Comparison of ENCODE assay signal across 15 cellular contexts in genomic region chr9:81560851-81561732, GRCh38.
DNase-seq lines count a peak whose midpoint lies in the region; ATAC-seq and TF ChIP-seq lines count a peak whose summit lies in the region.
"Had no signal": no experiment of that assay in that cellular context is flagged by ENCODE, and none has a peak within 500 bp of the region (broad histone marks: within the 10 kb centered on the region; RNA-seq: fewer than 3 reads in every experiment).

No MANE protein-coding gene starts in this region.

- H3K23ac ChIP-seq in mesenchymal stem cell (ENCODE audit: low read length in 2 of 2) = no peak overlapping the region

- H4K91ac ChIP-seq in mesenchymal stem cell (ENCODE audit: low read length) = no peak overlapping the region

- H4K20me1 ChIP-seq in OCI-LY3 (ENCODE audit: insufficient read depth, low read length) = no peaks in the 10 kb centered on the region

- H3K18ac ChIP-seq in mesenchymal stem cell (ENCODE audit: low read depth in 1 of 2, low read length in 2 of 2) = no peak overlapping the region

- H3K4me2 ChIP-seq in OCI-LY3 (ENCODE audit: low read length) (peak overlapping the region; percentile 29), mesenchymal stem cell (ENCODE audit: low read length, poor library complexity, severe bottlenecking) (no peak overlapping the region)

- H3K36me3 ChIP-seq in OCI-LY3 (replicated peaks; ENCODE audit: low read depth, low read length) (no peaks in the 10 kb centered on the region), mesenchymal stem cell (ENCODE audit: control insufficient read depth in 1 of 2, insufficient read depth in 2 of 2, low read depth in 1 of 2, low read length in 2 of 2) (no peaks in the 10 kb centered on the region)

- ATAC-seq in GM18511 (IDR thresholded peaks at IDR 0.05; ENCODE audit: unreplicated experiment) (peak; percentile 74), HG02571 (IDR thresholded peaks at IDR 0.05; ENCODE audit: unreplicated experiment) (peak; percentile 59), HG02884 (IDR thresholded peaks at IDR 0.05; ENCODE audit: unreplicated experiment) (no peak)
- ATAC-seq: effector memory CD8-positive, alpha-beta T cell; GM12878; Panc1 had no signal

- WGBS in mesenchymal stem cell = 91% methylated on average over 11 of the region's 13 CpGs

- peaks cover 2% of the 10 kb centered on the region; the same call in 1 of the 2 replicates for H3K27me3 ChIP-seq in OCI-LY3 (ENCODE audit: low read depth, low read length)
- peaks cover 0 to 17% of the 10 kb centered on the region in 2 experiments for H3K27me3 ChIP-seq in mesenchymal stem cell (ENCODE audit: control insufficient read depth in 1 of 2, insufficient read depth in 1 of 2, low read length in 2 of 2)

- no peak overlapping the region for H3K14ac ChIP-seq in mesenchymal stem cell (ENCODE audit: low read length in 2 of 2)

- H3K4me1 Mint-ChIP-seq in immature natural killer cell = peaks cover 0 to 3% of the 10 kb centered on the region in 2 donors

- no peak overlapping the region for H4K8ac ChIP-seq in mesenchymal stem cell (ENCODE audit: low read length)

- no peak overlapping the region for H3K4ac ChIP-seq in mesenchymal stem cell (ENCODE audit: low read depth in 1 of 2, low read length in 2 of 2)

- H2BK120ac ChIP-seq in mesenchymal stem cell (ENCODE audit: low read depth, low read length) = no peak overlapping the region

- H3K4me3 ChIP-seq in OCI-LY3 (ENCODE audit: low read length) (peak overlapping the region; percentile 16; the same call in 1 of the 2 replicates), mesenchymal stem cell (ENCODE audit: insufficient read depth in 1 of 2, low read depth in 1 of 2, low read length in 2 of 2) (no peak overlapping the region)
- H3K4me3 ChIP-seq: GM12878 had no signal

- H3K4me1 ChIP-seq in OCI-LY3 (ENCODE audit: low read length) (no peaks in the 10 kb centered on the region), mesenchymal stem cell (ENCODE audit: control insufficient read depth, insufficient read depth, low read depth, low read length) (peaks cover 16% of the 10 kb centered on the region)

- no peak overlapping the region for H3K4me3 Mint-ChIP-seq in immature natural killer cell
- H3K4me3 Mint-ChIP-seq: brain; effector memory CD8-positive, alpha-beta T cell had no signal

- H2BK12ac ChIP-seq in mesenchymal stem cell (ENCODE audit: low read length in 2 of 2) = peak overlapping the region; percentile 18 to 60

- no peak overlapping the region for H2BK15ac ChIP-seq in mesenchymal stem cell (ENCODE audit: low read depth, poor library complexity, severe bottlenecking)

- no peak overlapping the region for H2AFZ ChIP-seq in OCI-LY3 (ENCODE audit: low read depth, low read length)
- no peak overlapping the region for H2AFZ ChIP-seq in mesenchymal stem cell (ENCODE audit: low read depth, low read length)

- no peaks in the 10 kb centered on the region for H3K79me2 ChIP-seq in OCI-LY3 (ENCODE audit: low read length)

- H3K27ac Mint-ChIP-seq in immature natural killer cell = no peak overlapping the region
- H3K27ac Mint-ChIP-seq: effector memory CD8-positive, alpha-beta T cell had no signal

- no peak for TF ChIP-seq CTCF in OCI-LY3 (IDR thresholded peaks at IDR 0.05; ENCODE audit: low read depth, low read length)

- peaks cover 0 to 1% (median 0%) of the 10 kb centered on the region in 6 donors for H3K9me3 Mint-ChIP-seq in immature natural killer cell

- H2AK5ac ChIP-seq in mesenchymal stem cell (ENCODE audit: low read length, severe bottlenecking) = peak overlapping the region; percentile 72

- H3K79me1 ChIP-seq in mesenchymal stem cell (replicated peaks; ENCODE audit: low read length, poor library complexity, severe bottlenecking) = no peaks in the 10 kb centered on the region

- H3K9ac ChIP-seq in OCI-LY3 (ENCODE audit: low read length) (no peak overlapping the region), mesenchymal stem cell (ENCODE audit: low read length) (no peak overlapping the region)

- no peak overlapping the region for H2BK5ac ChIP-seq in mesenchymal stem cell (ENCODE audit: low read depth, low read length, poor library complexity, severe bottlenecking)

- H3K27ac ChIP-seq in OCI-LY3 (ENCODE audit: low read length) = no peak overlapping the region
- no peak overlapping the region for H3K27ac ChIP-seq in mesenchymal stem cell (ENCODE audit: low read length, poor library complexity, severe bottlenecking)

- no peaks in the 10 kb centered on the region for H3K36me3 Mint-ChIP-seq in immature natural killer cell
- H3K36me3 Mint-ChIP-seq: brain had no signal

- H3K27me3 Mint-ChIP-seq in immature natural killer cell (ENCODE audit: low read depth in 3 of 3) = peaks cover 0 to 24% (median 4%) of the 10 kb centered on the region in 3 donors
- H3K27me3 Mint-ChIP-seq: effector memory CD8-positive, alpha-beta T cell had no signal

- H3K9me3 ChIP-seq in OCI-LY3 (ENCODE audit: insufficient read depth, low read length) = no peaks in the 10 kb centered on the region
- H3K9me3 ChIP-seq in mesenchymal stem cell (ENCODE audit: control insufficient read depth, low read length) = no peaks in the 10 kb centered on the region

- DNase-seq in mesenchymal stem cell = no peak
- no peak for DNase-seq in NCI-H1436 treated with DMSO at 0.1 percent for 48 hours (lab: John Stamatoyannopoulos, UW)
- DNase-seq in immature natural killer cell = no peak
- DNase-seq in NCI-H524 treated with DMSO at 0.1 percent for 48 hours (lab: John Stamatoyannopoulos, UW) = no peak
- DNase-seq: activated CD4-positive, alpha-beta T cell treated with anti-CD3 and anti-CD28 coated beads, Interleukin-2, amount 50 U/mL, for 48 hours; effector memory CD8-positive, alpha-beta T cell; MM.1S; stimulated activated CD4-positive, alpha-beta T cell treated with anti-CD3 and anti-CD28 coated beads, Interleukin-1b, Interleukin-23, amount 100 ng/mL, for 48 hours had no signal
